In genomic region chr17:14209215-14209614, GRCh38 we compare ENCODE assay signal across 1 cellular context.
TF ChIP-seq lines count a peak whose summit lies in the region.

No MANE protein-coding gene starts in this region.

TF ChIP-seq in HepG2, 621 proteins besides CTCF, POLR2A, EP300 and RAD21 (continued from another document):
- no peak for TF ChIP-seq PAXIP1 (CRISPR knock-in tag; conservative IDR thresholded peaks at IDR 0.05)
- no peak for TF ChIP-seq MLX (CRISPR knock-in tag; IDR thresholded peaks at IDR 0.05)
- TF ChIP-seq ZNF766 (CRISPR knock-in tag; IDR thresholded peaks at IDR 0.05; ENCODE audit: borderline replicate concordance) = no peak
- TF ChIP-seq ZNF121 (CRISPR knock-in tag; IDR thresholded peaks at IDR 0.05) = no peak
- no peak for TF ChIP-seq GZF1 (CRISPR knock-in tag; IDR thresholded peaks at IDR 0.05)
- TF ChIP-seq RNF219 (CRISPR knock-in tag; IDR thresholded peaks at IDR 0.05) = no peak
- TF ChIP-seq ZNF564 (CRISPR knock-in tag; IDR thresholded peaks at IDR 0.05) = no peak
- TF ChIP-seq ZBTB1 (CRISPR knock-in tag; IDR thresholded peaks at IDR 0.05; ENCODE audit: borderline replicate concordance) = no peak
